Comparison of ENCODE assay signal across 27 cellular contexts in genomic region chr11:31821235-31821764, GRCh38. TPM values are rescaled to one million over a fixed set of nuclear protein-coding genes. Genes with fewer than 3 reads are reported as not detected.
"Had no signal": no experiment of that assay in that cellular context is flagged by ENCODE, and none has a peak within 500 bp of the region (broad histone marks: within the 10 kb centered on the region; RNA-seq: fewer than 3 reads in every experiment).

No MANE protein-coding gene starts in this region.

- H3K36me3 Mint-ChIP-seq: stimulated activated memory B cell treated with anti-CD40 and anti-IgM and Interleukin-4, amounts not matched to agents 10 μg/mL and 1 μg/mL and 100 μg/mL, for 72 hours had no signal

- H3K9me3 ChIP-seq: colonic mucosa, heart right ventricle, psoas muscle, thoracic aorta, transverse colon had no signal

- ATAC-seq: heart right ventricle; left colon; left ventricle myocardium superior; natural killer cell treated with Interleukin-12 subunit alpha and Interleukin-12 subunit beta and Interleukin-15 and Interleukin-18, amount 100 ng/mL, for 72 hours; psoas muscle; sciatic nerve; stimulated activated memory B cell treated with anti-CD40 and anti-IgM and Interleukin-4, amounts not matched to agents 10 μg/mL and 1 μg/mL and 100 μg/mL, for 72 hours had no signal

- H3K4me1 ChIP-seq: parathyroid adenoma had no signal

- H3K27ac ChIP-seq: colonic mucosa, heart right ventricle, parathyroid adenoma, psoas muscle, spleen, stomach, thoracic aorta, transverse colon had no signal

- H3K9ac ChIP-seq: parathyroid adenoma had no signal

- FAIRE-seq: kidney had no signal

- H3K36me3 ChIP-seq: colonic mucosa, heart right ventricle, spleen, stomach, thoracic aorta, transverse colon had no signal

- H3K4me3 Mint-ChIP-seq: natural killer cell treated with Interleukin-12 subunit alpha and Interleukin-12 subunit beta and Interleukin-15 and Interleukin-18, amount 100 ng/mL, for 72 hours; stimulated activated memory B cell treated with anti-CD40 and anti-IgM and Interleukin-4, amounts not matched to agents 10 μg/mL and 1 μg/mL and 100 μg/mL, for 72 hours had no signal

- H3K9me3 Mint-ChIP-seq: natural killer cell treated with Interleukin-12 subunit alpha and Interleukin-12 subunit beta and Interleukin-15 and Interleukin-18, amount 100 ng/mL, for 72 hours; stimulated activated memory B cell treated with anti-CD40 and anti-IgM and Interleukin-4, amounts not matched to agents 10 μg/mL and 1 μg/mL and 100 μg/mL, for 72 hours had no signal

- H3K79me2 ChIP-seq: parathyroid adenoma had no signal

- DNase-seq: colonic mucosa; dermis blood vessel endothelial cell; foreskin melanocyte; heart right ventricle; hypothalamus; kidney; left colon; left ventricle myocardium superior; mesenchymal stem cell; midbrain; occipital lobe; psoas muscle; spleen; stimulated activated CD4-positive, alpha-beta T cell treated with anti-CD3 and anti-CD28 coated beads, Interleukin-15, amount 100 ng/mL, for 24 hours; stimulated activated CD4-positive, alpha-beta T cell treated with anti-CD3 and anti-CD28 coated beads, Interleukin-1b, Interleukin-23, amount 100 ng/mL, for 48 hours; stimulated activated CD4-positive, alpha-beta T cell treated with anti-CD3 and anti-CD28 coated beads, Interleukin-4, amount 100 ng/mL, for 24 hours; stomach; substantia nigra; transverse colon had no signal

- H2AFZ ChIP-seq: parathyroid adenoma had no signal

- H3K4me3 ChIP-seq: colonic mucosa, heart right ventricle, lung, psoas muscle, spleen, stomach, thoracic aorta, transverse colon had no signal

- H3K27ac Mint-ChIP-seq: natural killer cell treated with Interleukin-12 subunit alpha and Interleukin-12 subunit beta and Interleukin-15 and Interleukin-18, amount 100 ng/mL, for 72 hours; stimulated activated memory B cell treated with anti-CD40 and anti-IgM and Interleukin-4, amounts not matched to agents 10 μg/mL and 1 μg/mL and 100 μg/mL, for 72 hours had no signal

RNA-seq across cellular contexts. Expression of gene PAX6, which starts 10.2 kb away (rescaled TPM):
- total RNA-seq: dermis blood vessel endothelial cell; heart right ventricle; kidney; left ventricle myocardium superior; lung; natural killer cell treated with Interleukin-12 subunit alpha and Interleukin-12 subunit beta and Interleukin-15 and Interleukin-18, amount 100 ng/mL, for 72 hours; sciatic nerve; skeletal muscle tissue; spleen; ureter had no signal
- polyA plus RNA-seq: psoas muscle had no signal
